Comparison of ENCODE assay signal across 1 cellular context in genomic region chr15:50908209-50909043, GRCh38.
A peak's percentile ranks its signal among the peaks of the same experiment; 100 is the strongest.
TF ChIP-seq lines count a peak whose summit lies in the region.

Gene AP4E1, plus strand, starts transcription at chr15:50908683. Its CDS starts 96 bp downstream, at chr15:50908779.

TF ChIP-seq in K562, 482 proteins besides CTCF, POLR2A, EP300 and RAD21 (continued from another document and continues in another):
- TF ChIP-seq, protein P1, sequence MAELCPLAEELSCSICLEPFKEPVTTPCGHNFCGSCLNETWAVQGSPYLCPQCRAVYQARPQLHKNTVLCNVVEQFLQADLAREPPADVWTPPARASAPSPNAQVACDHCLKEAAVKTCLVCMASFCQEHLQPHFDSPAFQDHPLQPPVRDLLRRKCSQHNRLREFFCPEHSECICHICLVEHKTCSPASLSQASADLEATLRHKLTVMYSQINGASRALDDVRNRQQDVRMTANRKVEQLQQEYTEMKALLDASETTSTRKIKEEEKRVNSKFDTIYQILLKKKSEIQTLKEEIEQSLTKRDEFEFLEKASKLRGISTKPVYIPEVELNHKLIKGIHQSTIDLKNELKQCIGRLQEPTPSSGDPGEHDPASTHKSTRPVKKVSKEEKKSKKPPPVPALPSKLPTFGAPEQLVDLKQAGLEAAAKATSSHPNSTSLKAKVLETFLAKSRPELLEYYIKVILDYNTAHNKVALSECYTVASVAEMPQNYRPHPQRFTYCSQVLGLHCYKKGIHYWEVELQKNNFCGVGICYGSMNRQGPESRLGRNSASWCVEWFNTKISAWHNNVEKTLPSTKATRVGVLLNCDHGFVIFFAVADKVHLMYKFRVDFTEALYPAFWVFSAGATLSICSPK (IDR thresholded peaks at IDR 0.05; ENCODE audit: borderline replicate concordance), result no peak
- TF ChIP-seq TBP (optimal IDR thresholded peaks at IDR 0.05; ENCODE audit: low read depth, low read length), result peak; percentile 79
- TF ChIP-seq ZNF551 (CRISPR knock-in tag; IDR thresholded peaks at IDR 0.05), result no peak
- no peak for TF ChIP-seq PATZ1 (CRISPR knock-in tag; IDR thresholded peaks at IDR 0.05; ENCODE audit: borderline replicate concordance)
- TF ChIP-seq, protein P2, sequence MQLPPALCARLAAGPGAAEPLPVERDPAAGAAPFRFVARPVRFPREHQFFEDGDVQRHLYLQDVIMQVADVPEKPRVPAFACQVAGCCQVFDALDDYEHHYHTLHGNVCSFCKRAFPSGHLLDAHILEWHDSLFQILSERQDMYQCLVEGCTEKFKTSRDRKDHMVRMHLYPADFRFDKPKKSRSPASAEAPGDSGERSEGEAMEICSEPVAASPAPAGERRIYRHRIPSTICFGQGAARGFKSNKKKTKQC (CRISPR knock-in tag; IDR thresholded peaks at IDR 0.05), result no peak
- TF ChIP-seq, protein P3, sequence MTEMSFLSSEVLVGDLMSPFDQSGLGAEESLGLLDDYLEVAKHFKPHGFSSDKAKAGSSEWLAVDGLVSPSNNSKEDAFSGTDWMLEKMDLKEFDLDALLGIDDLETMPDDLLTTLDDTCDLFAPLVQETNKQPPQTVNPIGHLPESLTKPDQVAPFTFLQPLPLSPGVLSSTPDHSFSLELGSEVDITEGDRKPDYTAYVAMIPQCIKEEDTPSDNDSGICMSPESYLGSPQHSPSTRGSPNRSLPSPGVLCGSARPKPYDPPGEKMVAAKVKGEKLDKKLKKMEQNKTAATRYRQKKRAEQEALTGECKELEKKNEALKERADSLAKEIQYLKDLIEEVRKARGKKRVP (CRISPR knock-in tag; IDR thresholded peaks at IDR 0.05), result no peak
- no peak for TF ChIP-seq ZNF655 (CRISPR knock-in tag; IDR thresholded peaks at IDR 0.05)
- TF ChIP-seq, protein P4, sequence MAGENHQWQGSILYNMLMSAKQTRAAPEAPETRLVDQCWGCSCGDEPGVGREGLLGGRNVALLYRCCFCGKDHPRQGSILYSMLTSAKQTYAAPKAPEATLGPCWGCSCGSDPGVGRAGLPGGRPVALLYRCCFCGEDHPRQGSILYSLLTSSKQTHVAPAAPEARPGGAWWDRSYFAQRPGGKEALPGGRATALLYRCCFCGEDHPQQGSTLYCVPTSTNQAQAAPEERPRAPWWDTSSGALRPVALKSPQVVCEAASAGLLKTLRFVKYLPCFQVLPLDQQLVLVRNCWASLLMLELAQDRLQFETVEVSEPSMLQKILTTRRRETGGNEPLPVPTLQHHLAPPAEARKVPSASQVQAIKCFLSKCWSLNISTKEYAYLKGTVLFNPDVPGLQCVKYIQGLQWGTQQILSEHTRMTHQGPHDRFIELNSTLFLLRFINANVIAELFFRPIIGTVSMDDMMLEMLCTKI (IDR thresholded peaks at IDR 0.05; ENCODE audit: partially characterized antibody), result no peak
- TF ChIP-seq, protein P5, sequence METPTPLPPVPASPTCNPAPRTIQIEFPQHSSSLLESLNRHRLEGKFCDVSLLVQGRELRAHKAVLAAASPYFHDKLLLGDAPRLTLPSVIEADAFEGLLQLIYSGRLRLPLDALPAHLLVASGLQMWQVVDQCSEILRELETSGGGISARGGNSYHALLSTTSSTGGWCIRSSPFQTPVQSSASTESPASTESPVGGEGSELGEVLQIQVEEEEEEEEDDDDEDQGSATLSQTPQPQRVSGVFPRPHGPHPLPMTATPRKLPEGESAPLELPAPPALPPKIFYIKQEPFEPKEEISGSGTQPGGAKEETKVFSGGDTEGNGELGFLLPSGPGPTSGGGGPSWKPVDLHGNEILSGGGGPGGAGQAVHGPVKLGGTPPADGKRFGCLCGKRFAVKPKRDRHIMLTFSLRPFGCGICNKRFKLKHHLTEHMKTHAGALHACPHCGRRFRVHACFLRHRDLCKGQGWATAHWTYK (CRISPR knock-in tag; IDR thresholded peaks at IDR 0.05), result no peak
- no peak for TF ChIP-seq MAFG (tag; conservative IDR thresholded peaks at IDR 0.05)
- TF ChIP-seq ZNF316 (IDR thresholded peaks at IDR 0.05), result no peak
- 0 out of 2 replicates have a peak, but pooled peaks have one; percentile 37 for TF ChIP-seq HDAC6 (IDR thresholded peaks at IDR 0.05; ENCODE audit: low read depth, low read length)
- TF ChIP-seq, protein P6, sequence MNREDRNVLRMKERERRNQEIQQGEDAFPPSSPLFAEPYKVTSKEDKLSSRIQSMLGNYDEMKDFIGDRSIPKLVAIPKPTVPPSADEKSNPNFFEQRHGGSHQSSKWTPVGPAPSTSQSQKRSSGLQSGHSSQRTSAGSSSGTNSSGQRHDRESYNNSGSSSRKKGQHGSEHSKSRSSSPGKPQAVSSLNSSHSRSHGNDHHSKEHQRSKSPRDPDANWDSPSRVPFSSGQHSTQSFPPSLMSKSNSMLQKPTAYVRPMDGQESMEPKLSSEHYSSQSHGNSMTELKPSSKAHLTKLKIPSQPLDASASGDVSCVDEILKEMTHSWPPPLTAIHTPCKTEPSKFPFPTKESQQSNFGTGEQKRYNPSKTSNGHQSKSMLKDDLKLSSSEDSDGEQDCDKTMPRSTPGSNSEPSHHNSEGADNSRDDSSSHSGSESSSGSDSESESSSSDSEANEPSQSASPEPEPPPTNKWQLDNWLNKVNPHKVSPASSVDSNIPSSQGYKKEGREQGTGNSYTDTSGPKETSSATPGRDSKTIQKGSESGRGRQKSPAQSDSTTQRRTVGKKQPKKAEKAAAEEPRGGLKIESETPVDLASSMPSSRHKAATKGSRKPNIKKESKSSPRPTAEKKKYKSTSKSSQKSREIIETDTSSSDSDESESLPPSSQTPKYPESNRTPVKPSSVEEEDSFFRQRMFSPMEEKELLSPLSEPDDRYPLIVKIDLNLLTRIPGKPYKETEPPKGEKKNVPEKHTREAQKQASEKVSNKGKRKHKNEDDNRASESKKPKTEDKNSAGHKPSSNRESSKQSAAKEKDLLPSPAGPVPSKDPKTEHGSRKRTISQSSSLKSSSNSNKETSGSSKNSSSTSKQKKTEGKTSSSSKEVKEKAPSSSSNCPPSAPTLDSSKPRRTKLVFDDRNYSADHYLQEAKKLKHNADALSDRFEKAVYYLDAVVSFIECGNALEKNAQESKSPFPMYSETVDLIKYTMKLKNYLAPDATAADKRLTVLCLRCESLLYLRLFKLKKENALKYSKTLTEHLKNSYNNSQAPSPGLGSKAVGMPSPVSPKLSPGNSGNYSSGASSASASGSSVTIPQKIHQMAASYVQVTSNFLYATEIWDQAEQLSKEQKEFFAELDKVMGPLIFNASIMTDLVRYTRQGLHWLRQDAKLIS (CRISPR knock-in tag; IDR thresholded peaks at IDR 0.05), result no peak
- no peak for TF ChIP-seq SMAD2 (IDR thresholded peaks at IDR 0.05; ENCODE audit: low read depth, low read length)
- TF ChIP-seq ZNF695 (CRISPR knock-in tag; IDR thresholded peaks at IDR 0.05), result no peak
- no peak for TF ChIP-seq EZH2 (IDR thresholded peaks at IDR 0.05; ENCODE audit: borderline replicate concordance, low read depth, low read length)
- no peak for TF ChIP-seq ZNF347 (CRISPR knock-in tag; IDR thresholded peaks at IDR 0.05; ENCODE audit: low read depth)
- no peak for TF ChIP-seq NCOA2 (IDR thresholded peaks at IDR 0.05; ENCODE audit: partially characterized antibody in 2 of 2)
- no peak for TF ChIP-seq ZNF282 (CRISPR knock-in tag; IDR thresholded peaks at IDR 0.05)
- peak in 1 of 2 experiments; percentile 51; a peak in 1 of 4 replicates for TF ChIP-seq KDM4B (IDR thresholded peaks at IDR 0.05; ENCODE audit: borderline replicate concordance in 2 of 2, low read depth in 1 of 2)
- TF ChIP-seq BRD4 (IDR thresholded peaks at IDR 0.05), result no peak; the same call in 1 of the 2 replicates
- TF ChIP-seq, protein P7, sequence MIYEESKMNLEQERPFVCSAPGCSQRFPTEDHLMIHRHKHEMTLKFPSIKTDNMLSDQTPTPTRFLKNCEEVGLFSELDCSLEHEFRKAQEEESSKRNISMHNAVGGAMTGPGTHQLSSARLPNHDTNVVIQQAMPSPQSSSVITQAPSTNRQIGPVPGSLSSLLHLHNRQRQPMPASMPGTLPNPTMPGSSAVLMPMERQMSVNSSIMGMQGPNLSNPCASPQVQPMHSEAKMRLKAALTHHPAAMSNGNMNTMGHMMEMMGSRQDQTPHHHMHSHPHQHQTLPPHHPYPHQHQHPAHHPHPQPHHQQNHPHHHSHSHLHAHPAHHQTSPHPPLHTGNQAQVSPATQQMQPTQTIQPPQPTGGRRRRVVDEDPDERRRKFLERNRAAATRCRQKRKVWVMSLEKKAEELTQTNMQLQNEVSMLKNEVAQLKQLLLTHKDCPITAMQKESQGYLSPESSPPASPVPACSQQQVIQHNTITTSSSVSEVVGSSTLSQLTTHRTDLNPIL (CRISPR knock-in tag; IDR thresholded peaks at IDR 0.05), result no peak
- TF ChIP-seq CTCFL (IDR thresholded peaks at IDR 0.05; ENCODE audit: borderline replicate concordance, insufficient read depth, low read depth, low read length, poor library complexity, severe bottlenecking), result peak; percentile 77
- no peak for TF ChIP-seq SAFB2 (IDR thresholded peaks at IDR 0.05; ENCODE audit: borderline replicate concordance, low read depth, low read length, severe bottlenecking)
- TF ChIP-seq NFE2 (IDR thresholded peaks at IDR 0.05; ENCODE audit: low read depth), result peak; percentile 8; the same call in 1 of the 2 replicates
- TF ChIP-seq PRDM10 (IDR thresholded peaks at IDR 0.05; ENCODE audit: partially characterized antibody), result no peak
- TF ChIP-seq STAT5A (IDR thresholded peaks at IDR 0.05; ENCODE audit: borderline replicate concordance, low read length), result no peak; the same call in 1 of the 2 replicates
- TF ChIP-seq BCL6 (CRISPR knock-in tag; IDR thresholded peaks at IDR 0.05), result no peak
- no peak for TF ChIP-seq BACH1 (tag; IDR thresholded peaks at IDR 0.05)
- no peak; the same call in 1 of the 2 replicates for TF ChIP-seq PHB (CRISPR knock-in tag; IDR thresholded peaks at IDR 0.05)
- no peak for TF ChIP-seq FOXK2 (conservative IDR thresholded peaks at IDR 0.05 in 1 of 2, IDR thresholded peaks at IDR 0.05 in 1 of 2; ENCODE audit: low read depth in 2 of 2)
- no peak for TF ChIP-seq HNRNPK (IDR thresholded peaks at IDR 0.05; ENCODE audit: low read depth, low read length, poor library complexity, severe bottlenecking)
- 0 out of 2 replicates have a peak, but pooled peaks have one; percentile 41 for TF ChIP-seq SRSF1 (IDR thresholded peaks at IDR 0.05; ENCODE audit: low read depth, low read length)
- TF ChIP-seq CHCHD3 (CRISPR knock-in tag; IDR thresholded peaks at IDR 0.05), result no peak
- TF ChIP-seq FOXK1 (CRISPR knock-in tag; IDR thresholded peaks at IDR 0.05; ENCODE audit: borderline replicate concordance), result no peak
- TF ChIP-seq GTF2A2 (tag; IDR thresholded peaks at IDR 0.05), result no peak
- TF ChIP-seq SMARCA5 (IDR thresholded peaks at IDR 0.05), result no peak
- TF ChIP-seq ZC3H8 (IDR thresholded peaks at IDR 0.05), result no peak
- TF ChIP-seq ZNF584 (CRISPR knock-in tag; IDR thresholded peaks at IDR 0.05; ENCODE audit: low read depth), result no peak
